11 cellular contexts compared by ENCODE assay signal in genomic region chr16:1534021-1535020, GRCh38. TPM values are rescaled to one million over a fixed set of nuclear protein-coding genes. Genes with fewer than 3 reads are reported as not detected.
A peak's percentile ranks its signal among the peaks of the same experiment; 100 is the strongest.
DNase-seq lines count a peak whose midpoint lies in the region; ATAC-seq and TF ChIP-seq lines count a peak whose summit lies in the region.
"Had no signal": no experiment of that assay in that cellular context is flagged by ENCODE, and none has a peak within 500 bp of the region (broad histone marks: within the 10 kb centered on the region; RNA-seq: fewer than 3 reads in every experiment).

No MANE protein-coding gene starts in this region.

- H3K27ac ChIP-seq in ascending aorta, result peak overlapping the region; percentile 90 to 98
- peak overlapping the region; percentile 88 to 90 for H3K27ac ChIP-seq in testis
- no peak overlapping the region for H3K27ac ChIP-seq in WERI-Rb-1

- H3K27me3 ChIP-seq in ascending aorta (no peaks in the 10 kb centered on the region), testis (no peaks in the 10 kb centered on the region), WERI-Rb-1 (ENCODE audit: insufficient read depth, low read depth, severe bottlenecking) (no peaks in the 10 kb centered on the region)

- peaks cover 27% of the 10 kb centered on the region for H3K4me1 Mint-ChIP-seq in T-helper 1 cell treated with Interleukin-12 subunit alpha and Interleukin-12 subunit beta and Interleukin-4 antibody, amounts not matched to agents 30 μg/mL and 1 μg/mL, for 36 hours (ENCODE audit: low read depth)

- TF ChIP-seq CTCF in ascending aorta (IDR thresholded peaks at IDR 0.05) (no peak), testis (IDR thresholded peaks at IDR 0.05) (no peak), WERI-Rb-1 (IDR thresholded peaks at IDR 0.05; ENCODE audit: low read depth, low read length) (no peak)

- 57 to 72% methylated on average over 47 to 56 of the region's 57 CpGs for WGBS in testis, 2 donors

- H3K9me3 ChIP-seq in ascending aorta (no peaks in the 10 kb centered on the region), testis (no peaks in the 10 kb centered on the region), WERI-Rb-1 (ENCODE audit: severe bottlenecking) (no peaks in the 10 kb centered on the region)

- intact Hi-C loops in ascending aorta (cut with DNase I), result loop anchor here (5.0 kb wide), 2 partner anchors 42 to 78 kb away; partner anchors contain the start of genes CRAMP1, IFT140 and TELO2
- intact Hi-C loops in testis (cut with DNase I; ENCODE audit: low total_unique reads), result loop anchor here (10.0 kb wide), 1 partner anchor 80 kb away; the partner anchor contains the start of genes CRAMP1 and IFT140

- H3K9me3 Mint-ChIP-seq in T-helper 1 cell treated with Interleukin-12 subunit alpha and Interleukin-12 subunit beta and Interleukin-4 antibody, amounts not matched to agents 30 μg/mL and 1 μg/mL, for 36 hours, result no peaks in the 10 kb centered on the region

- DNase-seq in T-helper 1 cell (no peak), ascending aorta (ENCODE audit: low spot score in 2 of 2) (no peak), lung microvascular endothelial cell (ENCODE audit: low read depth in 2 of 2) (peak; percentile 48 to 55), testis (no peak), SKM-1 treated with dmso at 0.1 percent for 144 hours (lab: John Stamatoyannopoulos, UW; ENCODE audit: unreplicated experiment) (no peak), WERI-Rb-1 (no peak)
- DNase-seq: amygdala, NCI-H1694 treated with DMSO at 0.1 percent for 48 hours had no signal

- H3K36me3 Mint-ChIP-seq in T-helper 1 cell treated with Interleukin-12 subunit alpha and Interleukin-12 subunit beta and Interleukin-4 antibody, amounts not matched to agents 30 μg/mL and 1 μg/mL, for 36 hours (ENCODE audit: low read depth), result peaks cover 35% of the 10 kb centered on the region

- H3K36me3 ChIP-seq in ascending aorta (peaks cover 38 to 39% of the 10 kb centered on the region in 2 donors), testis (ENCODE audit: low read depth, missing control alignments) (no peaks in the 10 kb centered on the region), WERI-Rb-1 (no peaks in the 10 kb centered on the region; the same call in 1 of the 2 replicates)

- H3K27me3 Mint-ChIP-seq in T-helper 1 cell treated with Interleukin-12 subunit alpha and Interleukin-12 subunit beta and Interleukin-4 antibody, amounts not matched to agents 30 μg/mL and 1 μg/mL, for 36 hours (ENCODE audit: low read depth), result no peaks in the 10 kb centered on the region

- H3K4me1 ChIP-seq in ascending aorta, result peaks cover 17 to 54% of the 10 kb centered on the region in 2 donors
- H3K4me1 ChIP-seq in testis, result peaks cover 43% of the 10 kb centered on the region

- ATAC-seq in GM18858 (IDR thresholded peaks at IDR 0.05; ENCODE audit: unreplicated experiment), result no peak

- peak overlapping the region; percentile 94 for H3K27ac Mint-ChIP-seq in T-helper 1 cell treated with Interleukin-12 subunit alpha and Interleukin-12 subunit beta and Interleukin-4 antibody, amounts not matched to agents 30 μg/mL and 1 μg/mL, for 36 hours

- peak overlapping the region; percentile 100 for H3K4me3 Mint-ChIP-seq in T-helper 1 cell treated with Interleukin-12 subunit alpha and Interleukin-12 subunit beta and Interleukin-4 antibody, amounts not matched to agents 30 μg/mL and 1 μg/mL, for 36 hours

- no peak for TF ChIP-seq POLR2A in testis (IDR thresholded peaks at IDR 0.05)

- H3K4me3 ChIP-seq in ascending aorta (peak overlapping the region; percentile 68 to 80), testis (peak overlapping the region; percentile 57 to 72), WERI-Rb-1 (ENCODE audit: low read depth, low read length) (no peak overlapping the region)

RNA-seq across cellular contexts. Expression of gene TMEM204, which starts 0.9 kb away (rescaled TPM):
- total RNA-seq in ascending aorta (145 TPM), lung microvascular endothelial cell (89.6 and 101 TPM in 2 replicates), testis (10 to 100 TPM; 19.4 to 21.4 TPM)
- polyA plus RNA-seq in testis (ENCODE audit: insufficient read depth, low read depth, low replicate concordance), result 13.7 TPM

RNA-seq across cellular contexts. Expression of gene TELO2, which starts 41.2 kb away (rescaled TPM):
- total RNA-seq in ascending aorta (110 TPM), lung microvascular endothelial cell (10.2 and 17.9 TPM in 2 replicates), testis (10 to 100 TPM; 45.2 to 46.0 TPM)
- 25.7 TPM for polyA plus RNA-seq in testis (ENCODE audit: insufficient read depth, low read depth, low replicate concordance)

RNA-seq across cellular contexts. Expression of gene PTX4, which starts 45.6 kb away (rescaled TPM):
- total RNA-seq in ascending aorta (not detected), lung microvascular endothelial cell (under 0.01 TPM in 1 of 2 replicates, not detected in the other), testis (1 to 10 TPM; 1.7 to 3.4 TPM)
- 1.3 TPM for polyA plus RNA-seq in testis (ENCODE audit: insufficient read depth, low read depth, low replicate concordance)
- total RNA-seq: renal cortical epithelial cell had no signal

RNA-seq across cellular contexts. Expression of gene CLCN7, which starts 59.5 kb away (rescaled TPM):
- total RNA-seq in ascending aorta (108 TPM), lung microvascular endothelial cell (62.5 and 69.8 TPM in 2 replicates), testis (100 to 1,000 TPM; 152 to 160 TPM)
- polyA plus RNA-seq in testis (ENCODE audit: insufficient read depth, low read depth, low replicate concordance), result 79.6 TPM

Comparison
In these comparisons a context has a peak if more than half of its experiments do, and no peak if none do; other contexts are left out.
1. DNase-seq: peak in lung microvascular endothelial cell (2 of 2); none in T-helper 1 cell (0 of 5), ascending aorta (0 of 2), testis (single experiment), SKM-1 treated with dmso at 0.1 percent for 144 hours (single experiment) and WERI-Rb-1 (single experiment).